In the genomic region with DNA sequence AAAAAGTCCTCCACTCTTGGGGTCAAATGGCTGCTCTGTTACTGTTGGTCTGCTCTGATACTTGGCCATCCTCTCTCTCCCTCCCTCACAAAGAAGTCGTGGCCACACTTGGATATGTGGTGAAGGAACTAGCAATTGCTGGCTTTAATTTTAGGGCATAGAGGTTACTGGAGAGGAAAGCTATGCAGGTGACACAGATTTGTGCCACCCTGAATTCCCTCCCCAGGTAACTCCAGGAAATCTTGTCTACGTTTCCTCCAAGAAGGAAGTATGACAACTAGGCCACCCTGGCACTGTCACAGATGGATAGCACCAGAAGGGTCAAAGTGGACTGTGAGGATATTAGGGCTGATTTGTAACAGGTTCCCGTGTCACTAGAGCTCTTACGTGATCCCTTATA, we compare ENCODE assay signal across 17 cellular contexts. TPM values are rescaled to one million over a fixed set of nuclear protein-coding genes. Genes with fewer than 3 reads are reported as not detected.
DNase-seq lines count a peak whose midpoint lies in the region; ATAC-seq, FAIRE-seq and TF ChIP-seq lines count a peak whose summit lies in the region.
"Had no signal": no experiment of that assay in that cellular context is flagged by ENCODE, and none has a peak within 500 bp of the region (broad histone marks: within the 10 kb centered on the region; RNA-seq: fewer than 3 reads in every experiment).

No MANE protein-coding gene starts in this region.

- H2AK5ac ChIP-seq in H1 (ENCODE audit: low read depth, low read length) (no peak overlapping the region), mesenchymal stem cell (ENCODE audit: low read length, severe bottlenecking) (no peak overlapping the region)

- no peak overlapping the region for H3K4ac ChIP-seq in H1 (replicated peaks; ENCODE audit: insufficient read length, low read depth, low read length)
- peak overlapping the region in 1 of 2 experiments; percentile 13 for H3K4ac ChIP-seq in mesenchymal stem cell (ENCODE audit: low read depth in 1 of 2, low read length in 2 of 2)

- no peak for TF ChIP-seq RAD21 in H1 (IDR thresholded peaks at IDR 0.05 in 1 of 2, conservative IDR thresholded peaks at IDR 0.05 in 1 of 2; ENCODE audit: low read depth in 2 of 2, low read length in 2 of 2)

- peaks cover 76% of the 10 kb centered on the region for H3K4me1 Mint-ChIP-seq in activated T-cell treated with anti-CD3 and anti-CD28 coated beads, Interleukin-2, amount 50 U/mL, for 24 hours (ENCODE audit: low read depth)
- H3K4me1 Mint-ChIP-seq in stimulated activated naive B cell treated with anti-CD40 and anti-IgM and Interleukin-4, amounts not matched to agents 10 μg/mL and 1 μg/mL and 100 μg/mL, for 72 hours: peaks cover 11 to 20% of the 10 kb centered on the region in 2 donors

- H3K79me1 ChIP-seq in H1 (ENCODE audit: low read depth, low read length): no peaks in the 10 kb centered on the region
- no peaks in the 10 kb centered on the region for H3K79me1 ChIP-seq in mesenchymal stem cell (replicated peaks; ENCODE audit: low read length, poor library complexity, severe bottlenecking)

- no peak overlapping the region for H4K5ac ChIP-seq in H1 (ENCODE audit: insufficient read length, low read depth, low read length)

- H3K14ac ChIP-seq in H1 (ENCODE audit: insufficient read length): no peak overlapping the region
- H3K14ac ChIP-seq in mesenchymal stem cell (ENCODE audit: low read length in 2 of 2): no peak overlapping the region

- H3K27me3 ChIP-seq in H1 (replicated peaks in 1 of 4; ENCODE audit: control insufficient read depth in 3 of 4, extremely low read depth in 1 of 4, insufficient read depth in 3 of 4, low read length in 3 of 4) (no peaks in the 10 kb centered on the region), mesenchymal stem cell (ENCODE audit: control insufficient read depth in 1 of 2, insufficient read depth in 1 of 2, low read length in 2 of 2) (no peaks in the 10 kb centered on the region)
- H3K27me3 ChIP-seq: BLaER1 treated with 17β-estradiol and CSF1 and Interleukin-3, amounts not matched to agents 10 nM and 100 nM had no signal

- H3K56ac ChIP-seq in H1 (replicated peaks; ENCODE audit: insufficient read length, low read depth, low read length): no peak overlapping the region

- H3K23ac ChIP-seq in H1 (ENCODE audit: insufficient read length): no peak overlapping the region
- H3K23ac ChIP-seq in mesenchymal stem cell (ENCODE audit: low read length in 2 of 2): no peak overlapping the region

- WGBS in H1 (ENCODE audit: extremely low coverage in 1 of 2, insufficient coverage in 1 of 2, insufficient read length in 1 of 2, insufficient replicate concordance in 2 of 2, low coverage in 1 of 2, low lambda C conversion rate in 2 of 2, missing lambda C conversion rate in 1 of 2), 2 experiments: 92% methylated on average over 4 of the region's 4 CpGs; no CpG with 5 or more reads in 1 of the 2 experiments
- 96% methylated on average over 3 of the region's 4 CpGs for WGBS in mesenchymal stem cell

- FAIRE-seq in H1 (lab: Jason Lieb, UNC): no peak
- FAIRE-seq: HepG2, HTR-8/SVneo had no signal

- H4K91ac ChIP-seq in H1 (replicated peaks; ENCODE audit: insufficient read length, low read length): no peak overlapping the region
- no peak overlapping the region for H4K91ac ChIP-seq in mesenchymal stem cell (ENCODE audit: low read length)

- H3K36me3 ChIP-seq in HEK293 (ENCODE audit: control insufficient read depth in 2 of 2, insufficient read depth in 1 of 2, low read length in 2 of 2) (no peaks in the 10 kb centered on the region), H1 (ENCODE audit: control insufficient read depth in 2 of 4, insufficient read depth in 4 of 4, low read length in 3 of 4) (no peaks in the 10 kb centered on the region), mesenchymal stem cell (ENCODE audit: control insufficient read depth in 1 of 2, insufficient read depth in 2 of 2, low read depth in 1 of 2, low read length in 2 of 2) (no peaks in the 10 kb centered on the region)
- H3K36me3 ChIP-seq: BLaER1 treated with 17β-estradiol and CSF1 and Interleukin-3, amounts not matched to agents 10 nM and 100 nM; HAP-1 had no signal

- no peaks in the 10 kb centered on the region for H3K23me2 ChIP-seq in H1 (ENCODE audit: low read depth, low read length)

- no peaks in the 10 kb centered on the region for H3K9me3 Mint-ChIP-seq in activated T-cell treated with anti-CD3 and anti-CD28 coated beads, Interleukin-2, amount 50 U/mL, for 24 hours
- H3K9me3 Mint-ChIP-seq in stimulated activated naive B cell treated with anti-CD40 and anti-IgM and Interleukin-4, amounts not matched to agents 10 μg/mL and 1 μg/mL and 100 μg/mL, for 72 hours: no peaks in the 10 kb centered on the region
- H3K9me3 Mint-ChIP-seq: HFFc6 had no signal

- no peaks in the 10 kb centered on the region for H3K27me3 Mint-ChIP-seq in activated T-cell treated with anti-CD3 and anti-CD28 coated beads, Interleukin-2, amount 50 U/mL, for 24 hours
- H3K27me3 Mint-ChIP-seq in stimulated activated naive B cell treated with anti-CD40 and anti-IgM and Interleukin-4, amounts not matched to agents 10 μg/mL and 1 μg/mL and 100 μg/mL, for 72 hours: peaks cover 6 to 8% of the 10 kb centered on the region in 2 donors
- H3K27me3 Mint-ChIP-seq: CD4-positive, CD25-positive, alpha-beta regulatory T cell had no signal

- no peaks in the 10 kb centered on the region for H4K20me1 ChIP-seq in H1 (replicated peaks in 1 of 2; ENCODE audit: control insufficient read depth in 1 of 2, insufficient read depth in 2 of 2, low read length in 2 of 2)
- H4K20me1 ChIP-seq: BLaER1 treated with 17β-estradiol and CSF1 and Interleukin-3, amounts not matched to agents 10 nM and 100 nM had no signal

- H2BK15ac ChIP-seq in H1 (ENCODE audit: low read length) (no peak overlapping the region), mesenchymal stem cell (ENCODE audit: low read depth, poor library complexity, severe bottlenecking) (no peak overlapping the region)

- no peak for TF ChIP-seq POLR2A in H1 (IDR thresholded peaks at IDR 0.05; ENCODE audit: control extremely low read depth in 1 of 2, low read depth in 2 of 2, low read length in 2 of 2)

- no peak overlapping the region for H3K4me2 ChIP-seq in H1 (ENCODE audit: insufficient read depth in 1 of 2, low read depth in 2 of 2, low read length in 2 of 2)
- H3K4me2 ChIP-seq in mesenchymal stem cell (ENCODE audit: low read length, poor library complexity, severe bottlenecking): no peak overlapping the region
- H3K4me2 ChIP-seq: BLaER1 treated with 17β-estradiol and CSF1 and Interleukin-3, amounts not matched to agents 10 nM and 100 nM had no signal

- TF ChIP-seq CTCF in HEK293 (tag by site-specific recombination; IDR thresholded peaks at IDR 0.05): no peak
- TF ChIP-seq CTCF in H1 (IDR thresholded peaks at IDR 0.05; ENCODE audit: control extremely low read depth in 1 of 3, insufficient read depth in 1 of 3, low read depth in 1 of 3, low read length in 3 of 3): no peak

- H3K18ac ChIP-seq in H1 (ENCODE audit: extremely low read depth, low read length): no peak overlapping the region
- H3K18ac ChIP-seq in mesenchymal stem cell (ENCODE audit: low read depth in 1 of 2, low read length in 2 of 2): no peak overlapping the region

- H3K36me3 Mint-ChIP-seq in activated T-cell treated with anti-CD3 and anti-CD28 coated beads, Interleukin-2, amount 50 U/mL, for 24 hours (ENCODE audit: low read depth): no peaks in the 10 kb centered on the region
- H3K36me3 Mint-ChIP-seq in stimulated activated naive B cell treated with anti-CD40 and anti-IgM and Interleukin-4, amounts not matched to agents 10 μg/mL and 1 μg/mL and 100 μg/mL, for 72 hours: no peaks in the 10 kb centered on the region
- H3K36me3 Mint-ChIP-seq: CD4-positive, CD25-positive, alpha-beta regulatory T cell had no signal

- H3K4me3 Mint-ChIP-seq in activated T-cell treated with anti-CD3 and anti-CD28 coated beads, Interleukin-2, amount 50 U/mL, for 24 hours: no peak overlapping the region
- no peak overlapping the region for H3K4me3 Mint-ChIP-seq in stimulated activated naive B cell treated with anti-CD40 and anti-IgM and Interleukin-4, amounts not matched to agents 10 μg/mL and 1 μg/mL and 100 μg/mL, for 72 hours
- H3K4me3 Mint-ChIP-seq: CD4-positive, CD25-positive, alpha-beta regulatory T cell; HFFc6 had no signal

- CTCF ChIA-PET in HEK293 (lab: Yijun Ruan, JAX) (interaction anchor here (0.7 kb wide), 1 partner anchor 12 kb away, joined by 3 read pairs; no protein-coding TSS in a partner anchor), H1 (lab: Charles Lee; ENCODE audit: partially characterized antibody) (interaction anchor here (0.6 to 1.3 kb wide), 3 partner anchors 10 to 165 kb away, joined by 3 to 5 read pairs (median 5); no protein-coding TSS in a partner anchor)

- POLR2A ChIA-PET in HEK293 (lab: Yijun Ruan, JAX): no interaction called here
- POLR2A ChIA-PET in H1 (lab: Charles Lee; ENCODE audit: partially characterized antibody): no interaction called here

- no peak overlapping the region for H3K9ac ChIP-seq in H1 (replicated peaks in 1 of 4; ENCODE audit: extremely low read depth in 1 of 4, low read depth in 3 of 4, low read length in 3 of 4)
- H3K9ac ChIP-seq in mesenchymal stem cell (ENCODE audit: low read length): no peak overlapping the region
- H3K9ac ChIP-seq: BLaER1 treated with 17β-estradiol and CSF1 and Interleukin-3, amounts not matched to agents 10 nM and 100 nM had no signal

- H3K9me3 ChIP-seq in HEK293 (ENCODE audit: control insufficient read depth, insufficient read depth, low read depth, low read length): no peaks in the 10 kb centered on the region
- no peaks in the 10 kb centered on the region for H3K9me3 ChIP-seq in H1 (ENCODE audit: insufficient read depth in 2 of 2, low read depth in 1 of 2, low read length in 1 of 2)
- no peaks in the 10 kb centered on the region for H3K9me3 ChIP-seq in mesenchymal stem cell (ENCODE audit: control insufficient read depth, low read length)
- H3K9me3 ChIP-seq: BLaER1 treated with 17β-estradiol and CSF1 and Interleukin-3, amounts not matched to agents 10 nM and 100 nM; HAP-1 had no signal

- no peak for TF ChIP-seq EP300 in H1 (IDR thresholded peaks at IDR 0.05; ENCODE audit: borderline replicate concordance in 1 of 2, low read depth in 2 of 2, low read length in 2 of 2)

- H3K4me1 ChIP-seq in HEK293 (ENCODE audit: control insufficient read depth, insufficient read depth, low read length) (no peaks in the 10 kb centered on the region), H1 (replicated peaks in 1 of 4; ENCODE audit: control insufficient read depth in 3 of 4, insufficient read depth in 4 of 4, low read length in 3 of 4) (no peaks in the 10 kb centered on the region), mesenchymal stem cell (ENCODE audit: control insufficient read depth, insufficient read depth, low read depth, low read length) (peaks cover 2% of the 10 kb centered on the region)
- H3K4me1 ChIP-seq: HAP-1 had no signal

- no peak overlapping the region for H2BK5ac ChIP-seq in H1 (ENCODE audit: low read depth, low read length)
- H2BK5ac ChIP-seq in mesenchymal stem cell (ENCODE audit: low read depth, low read length, poor library complexity, severe bottlenecking): peak overlapping the region; percentile 26

- H3K4me3 ChIP-seq in HEK293 (ENCODE audit: low read depth, low read length): no peak overlapping the region
- no peak overlapping the region for H3K4me3 ChIP-seq in H1 (ENCODE audit: extremely low read depth in 1 of 4, insufficient read depth in 2 of 4, low read depth in 3 of 4, low read length in 4 of 4)
- no peak overlapping the region for H3K4me3 ChIP-seq in mesenchymal stem cell (ENCODE audit: insufficient read depth in 1 of 2, low read depth in 1 of 2, low read length in 2 of 2)
- H3K4me3 ChIP-seq: BLaER1 treated with 17β-estradiol and CSF1 and Interleukin-3, amounts not matched to agents 10 nM and 100 nM; HAP-1 had no signal

- no peak for ATAC-seq in stimulated activated naive B cell treated with anti-CD40 and anti-IgM and Interleukin-4, amounts not matched to agents 10 μg/mL and 1 μg/mL and 100 μg/mL, for 72 hours (replicated peaks)
- no peak for ATAC-seq in GM18907 (IDR thresholded peaks at IDR 0.05; ENCODE audit: unreplicated experiment)
- ATAC-seq: HepG2 had no signal

- peak overlapping the region; percentile 22 for H3K27ac Mint-ChIP-seq in activated T-cell treated with anti-CD3 and anti-CD28 coated beads, Interleukin-2, amount 50 U/mL, for 24 hours
- no peak overlapping the region for H3K27ac Mint-ChIP-seq in stimulated activated naive B cell treated with anti-CD40 and anti-IgM and Interleukin-4, amounts not matched to agents 10 μg/mL and 1 μg/mL and 100 μg/mL, for 72 hours
- H3K27ac Mint-ChIP-seq: HFFc6 had no signal

- H2AFZ ChIP-seq in H1 (ENCODE audit: low read length) (peak overlapping the region; percentile 29; the same call in 1 of the 2 replicates), mesenchymal stem cell (ENCODE audit: low read depth, low read length) (no peak overlapping the region)

- H2BK120ac ChIP-seq in H1 (replicated peaks; ENCODE audit: low read depth, low read length): no peak overlapping the region
- no peak overlapping the region for H2BK120ac ChIP-seq in mesenchymal stem cell (ENCODE audit: low read depth, low read length)

- no peak overlapping the region for H2BK12ac ChIP-seq in H1 (ENCODE audit: low read depth, low read length)
- H2BK12ac ChIP-seq in mesenchymal stem cell (ENCODE audit: low read length in 2 of 2): no peak overlapping the region

- H3K79me2 ChIP-seq in H1 (ENCODE audit: control insufficient read depth in 1 of 2, insufficient read depth in 2 of 2, low read length in 2 of 2): no peaks in the 10 kb centered on the region

- H2BK20ac ChIP-seq in H1 (ENCODE audit: low read length): no peak overlapping the region

- H3K27ac ChIP-seq in HEK293 (ENCODE audit: extremely low read depth, low read depth, low read length): no peak overlapping the region
- H3K27ac ChIP-seq in H1 (ENCODE audit: low read depth, low read length): no peak overlapping the region
- H3K27ac ChIP-seq in mesenchymal stem cell (ENCODE audit: low read length, poor library complexity, severe bottlenecking): no peak overlapping the region
- H3K27ac ChIP-seq: BLaER1 treated with 17β-estradiol and CSF1 and Interleukin-3, amounts not matched to agents 10 nM and 100 nM had no signal

- no peak overlapping the region for H4K8ac ChIP-seq in H1 (ENCODE audit: extremely low read depth, insufficient read depth, low read length)
- no peak overlapping the region for H4K8ac ChIP-seq in mesenchymal stem cell (ENCODE audit: low read length)

- DNase-seq in activated T-cell treated with anti-CD3 and anti-CD28 coated beads, Interleukin-2, amount 50 U/mL, for 24 hours: no peak
- no peak for DNase-seq in activated T-cell treated with anti-CD3 and anti-CD28 coated beads, Interleukin-2, amount 50 U/mL, for 1 hour
- DNase-seq in H1 (ENCODE audit: low read depth in 1 of 2, low spot score in 2 of 2) (no peak), mesenchymal stem cell (no peak), mesenteric fat pad (ENCODE audit: low spot score) (no peak)
- DNase-seq in stimulated activated naive B cell treated with anti-CD40 and anti-IgM and Interleukin-4, amounts not matched to agents 10 μg/mL and 1 μg/mL and 100 μg/mL, for 72 hours: no peak
- DNase-seq: 8988T, GF-D8, GOT3, HFFc6 had no signal

RNA-seq across cellular contexts. Expression of a gene that starts 36.0 kb away (rescaled TPM):
- total RNA-seq in H1 (2021; fragmentation: NEBNext Ultra II Directional; extraction: Animal tissue kit (Norgen Biotek cat#: 25700)): not detected in 2 replicates
- polyA plus RNA-seq in H1 (2011; rRNA removed): not detected in 2 replicates
- not detected for polyA plus RNA-seq in H1 (2011; cell fraction: cytosol; rRNA removed)
- polyA plus RNA-seq in H1 (2011; cell fraction: nucleus; rRNA removed): not detected
- not detected in 4 replicates for polyA plus RNA-seq in H1 (2012, experiment 1 of 2)
- polyA plus RNA-seq in H1 (2012, experiment 2 of 2): not detected
- not detected for polyA plus RNA-seq in H1 (2013, experiment 1 of 2)
- not detected for polyA plus RNA-seq in H1 (2013, experiment 2 of 2)
- not detected in 2 replicates for polyA minus RNA-seq in H1 (2011; rRNA and poly(A)+ RNA removed)
- polyA minus RNA-seq in H1 (2011; cell fraction: cytosol; rRNA and poly(A)+ RNA removed): not detected
- not detected for polyA minus RNA-seq in H1 (2011; cell fraction: nucleus; rRNA and poly(A)+ RNA removed)
- not detected for polyA plus RNA-seq in mesenchymal stem cell (2013, experiment 1 of 2)
- polyA plus RNA-seq in mesenchymal stem cell (2013, experiment 2 of 2): not detected
- total RNA-seq in mesenteric fat pad: 0.64 TPM
- total RNA-seq: CD4-positive, CD25-positive, alpha-beta regulatory T cell; HepG2; HFFc6 had no signal
